ENCODE assay signal across 1 cellular context in the genomic region with DNA sequence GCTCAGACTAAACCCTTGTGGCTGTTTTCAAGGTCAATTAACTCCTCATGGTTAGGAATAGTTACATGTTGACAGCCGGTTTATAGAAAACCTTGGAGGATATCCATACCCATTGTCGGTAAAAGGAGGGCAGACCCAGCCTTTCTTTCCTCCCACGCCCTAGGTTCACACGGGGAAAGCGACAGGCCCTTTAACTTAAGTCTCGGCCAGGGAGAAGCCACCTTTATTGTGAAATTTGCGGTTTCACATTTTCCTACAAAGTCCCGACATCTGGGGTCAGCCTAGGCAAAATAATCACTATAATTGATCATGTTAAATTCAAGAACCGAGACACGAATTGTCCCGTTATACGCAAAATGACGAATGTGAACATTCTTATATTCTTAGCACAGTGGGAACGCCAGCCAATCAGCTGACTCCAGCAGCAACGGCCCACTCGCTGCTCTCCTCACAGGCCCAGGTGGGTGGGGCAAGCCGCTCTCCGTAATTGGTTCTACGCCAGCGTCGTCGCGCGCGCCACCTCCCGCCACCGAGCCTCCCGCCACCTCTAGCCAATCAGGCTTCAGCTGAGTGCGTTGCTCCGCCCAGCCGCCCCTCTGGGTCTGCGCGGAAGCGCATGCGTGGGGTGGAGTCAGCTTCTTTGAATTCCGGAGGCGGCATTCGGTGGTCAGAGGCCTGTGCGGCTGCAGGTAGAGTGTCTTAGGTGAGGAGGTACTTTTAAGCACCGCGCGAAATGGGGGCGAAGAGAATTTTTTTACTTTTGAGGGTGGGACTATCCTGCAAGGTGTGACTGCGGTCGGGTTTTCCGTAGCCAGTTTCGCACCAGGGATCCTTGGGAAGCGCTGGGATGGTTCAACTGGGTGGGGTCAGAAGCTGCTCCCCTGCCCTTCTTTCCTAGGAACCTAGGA.
A peak's percentile ranks its signal among the peaks of the same experiment; 100 is the strongest.
TF ChIP-seq lines count a peak whose summit lies in the region.

A gene with protein sequence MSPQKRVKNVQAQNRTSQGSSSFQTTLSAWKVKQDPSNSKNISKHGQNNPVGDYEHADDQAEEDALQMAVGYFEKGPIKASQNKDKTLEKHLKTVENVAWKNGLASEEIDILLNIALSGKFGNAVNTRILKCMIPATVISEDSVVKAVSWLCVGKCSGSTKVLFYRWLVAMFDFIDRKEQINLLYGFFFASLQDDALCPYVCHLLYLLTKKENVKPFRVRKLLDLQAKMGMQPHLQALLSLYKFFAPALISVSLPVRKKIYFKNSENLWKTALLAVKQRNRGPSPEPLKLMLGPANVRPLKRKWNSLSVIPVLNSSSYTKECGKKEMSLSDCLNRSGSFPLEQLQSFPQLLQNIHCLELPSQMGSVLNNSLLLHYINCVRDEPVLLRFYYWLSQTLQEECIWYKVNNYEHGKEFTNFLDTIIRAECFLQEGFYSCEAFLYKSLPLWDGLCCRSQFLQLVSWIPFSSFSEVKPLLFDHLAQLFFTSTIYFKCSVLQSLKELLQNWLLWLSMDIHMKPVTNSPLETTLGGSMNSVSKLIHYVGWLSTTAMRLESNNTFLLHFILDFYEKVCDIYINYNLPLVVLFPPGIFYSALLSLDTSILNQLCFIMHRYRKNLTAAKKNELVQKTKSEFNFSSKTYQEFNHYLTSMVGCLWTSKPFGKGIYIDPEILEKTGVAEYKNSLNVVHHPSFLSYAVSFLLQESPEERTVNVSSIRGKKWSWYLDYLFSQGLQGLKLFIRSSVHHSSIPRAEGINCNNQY (plus strand): TSS at position 659 of the 908 bp plus-strand sequence. CDS start 2,867 bp downstream, outside the sequence.

TF ChIP-seq in HepG2, 621 proteins besides CTCF, POLR2A, EP300 and RAD21 (continues in another document):
- TF ChIP-seq, protein P1, sequence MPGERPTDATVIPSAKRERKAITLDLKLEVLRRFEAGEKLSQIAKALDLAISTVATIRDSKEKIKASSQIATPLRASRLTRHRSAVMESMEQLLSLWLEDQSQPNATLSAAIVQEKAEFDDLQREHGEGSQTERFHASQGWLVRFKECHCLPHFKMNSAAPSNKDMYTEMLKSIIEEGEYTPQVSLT (CRISPR knock-in tag; IDR thresholded peaks at IDR 0.05; ENCODE audit: borderline replicate concordance, low read depth) = no peak
- TF ChIP-seq ZNF124 (CRISPR knock-in tag; IDR thresholded peaks at IDR 0.05) = no peak
- no peak for TF ChIP-seq ETV6 (CRISPR knock-in tag; conservative IDR thresholded peaks at IDR 0.05)
- TF ChIP-seq, protein P2, sequence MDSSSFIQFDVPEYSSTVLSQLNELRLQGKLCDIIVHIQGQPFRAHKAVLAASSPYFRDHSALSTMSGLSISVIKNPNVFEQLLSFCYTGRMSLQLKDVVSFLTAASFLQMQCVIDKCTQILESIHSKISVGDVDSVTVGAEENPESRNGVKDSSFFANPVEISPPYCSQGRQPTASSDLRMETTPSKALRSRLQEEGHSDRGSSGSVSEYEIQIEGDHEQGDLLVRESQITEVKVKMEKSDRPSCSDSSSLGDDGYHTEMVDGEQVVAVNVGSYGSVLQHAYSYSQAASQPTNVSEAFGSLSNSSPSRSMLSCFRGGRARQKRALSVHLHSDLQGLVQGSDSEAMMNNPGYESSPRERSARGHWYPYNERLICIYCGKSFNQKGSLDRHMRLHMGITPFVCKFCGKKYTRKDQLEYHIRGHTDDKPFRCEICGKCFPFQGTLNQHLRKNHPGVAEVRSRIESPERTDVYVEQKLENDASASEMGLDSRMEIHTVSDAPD (CRISPR knock-in tag; IDR thresholded peaks at IDR 0.05) = no peak
- no peak for TF ChIP-seq HNRNPL (IDR thresholded peaks at IDR 0.05; ENCODE audit: low read depth, low read length)
- TF ChIP-seq, protein P3, sequence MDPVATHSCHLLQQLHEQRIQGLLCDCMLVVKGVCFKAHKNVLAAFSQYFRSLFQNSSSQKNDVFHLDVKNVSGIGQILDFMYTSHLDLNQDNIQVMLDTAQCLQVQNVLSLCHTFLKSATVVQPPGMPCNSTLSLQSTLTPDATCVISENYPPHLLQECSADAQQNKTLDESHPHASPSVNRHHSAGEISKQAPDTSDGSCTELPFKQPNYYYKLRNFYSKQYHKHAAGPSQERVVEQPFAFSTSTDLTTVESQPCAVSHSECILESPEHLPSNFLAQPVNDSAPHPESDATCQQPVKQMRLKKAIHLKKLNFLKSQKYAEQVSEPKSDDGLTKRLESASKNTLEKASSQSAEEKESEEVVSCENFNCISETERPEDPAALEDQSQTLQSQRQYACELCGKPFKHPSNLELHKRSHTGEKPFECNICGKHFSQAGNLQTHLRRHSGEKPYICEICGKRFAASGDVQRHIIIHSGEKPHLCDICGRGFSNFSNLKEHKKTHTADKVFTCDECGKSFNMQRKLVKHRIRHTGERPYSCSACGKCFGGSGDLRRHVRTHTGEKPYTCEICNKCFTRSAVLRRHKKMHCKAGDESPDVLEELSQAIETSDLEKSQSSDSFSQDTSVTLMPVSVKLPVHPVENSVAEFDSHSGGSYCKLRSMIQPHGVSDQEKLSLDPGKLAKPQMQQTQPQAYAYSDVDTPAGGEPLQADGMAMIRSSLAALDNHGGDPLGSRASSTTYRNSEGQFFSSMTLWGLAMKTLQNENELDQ (CRISPR knock-in tag; IDR thresholded peaks at IDR 0.05; ENCODE audit: borderline replicate concordance) = no peak
- TF ChIP-seq ARID2 (CRISPR knock-in tag; IDR thresholded peaks at IDR 0.05; ENCODE audit: borderline replicate concordance) = no peak
- TF ChIP-seq ZNF616 (CRISPR knock-in tag; IDR thresholded peaks at IDR 0.05; ENCODE audit: low read depth) = no peak
- TF ChIP-seq, protein P4, sequence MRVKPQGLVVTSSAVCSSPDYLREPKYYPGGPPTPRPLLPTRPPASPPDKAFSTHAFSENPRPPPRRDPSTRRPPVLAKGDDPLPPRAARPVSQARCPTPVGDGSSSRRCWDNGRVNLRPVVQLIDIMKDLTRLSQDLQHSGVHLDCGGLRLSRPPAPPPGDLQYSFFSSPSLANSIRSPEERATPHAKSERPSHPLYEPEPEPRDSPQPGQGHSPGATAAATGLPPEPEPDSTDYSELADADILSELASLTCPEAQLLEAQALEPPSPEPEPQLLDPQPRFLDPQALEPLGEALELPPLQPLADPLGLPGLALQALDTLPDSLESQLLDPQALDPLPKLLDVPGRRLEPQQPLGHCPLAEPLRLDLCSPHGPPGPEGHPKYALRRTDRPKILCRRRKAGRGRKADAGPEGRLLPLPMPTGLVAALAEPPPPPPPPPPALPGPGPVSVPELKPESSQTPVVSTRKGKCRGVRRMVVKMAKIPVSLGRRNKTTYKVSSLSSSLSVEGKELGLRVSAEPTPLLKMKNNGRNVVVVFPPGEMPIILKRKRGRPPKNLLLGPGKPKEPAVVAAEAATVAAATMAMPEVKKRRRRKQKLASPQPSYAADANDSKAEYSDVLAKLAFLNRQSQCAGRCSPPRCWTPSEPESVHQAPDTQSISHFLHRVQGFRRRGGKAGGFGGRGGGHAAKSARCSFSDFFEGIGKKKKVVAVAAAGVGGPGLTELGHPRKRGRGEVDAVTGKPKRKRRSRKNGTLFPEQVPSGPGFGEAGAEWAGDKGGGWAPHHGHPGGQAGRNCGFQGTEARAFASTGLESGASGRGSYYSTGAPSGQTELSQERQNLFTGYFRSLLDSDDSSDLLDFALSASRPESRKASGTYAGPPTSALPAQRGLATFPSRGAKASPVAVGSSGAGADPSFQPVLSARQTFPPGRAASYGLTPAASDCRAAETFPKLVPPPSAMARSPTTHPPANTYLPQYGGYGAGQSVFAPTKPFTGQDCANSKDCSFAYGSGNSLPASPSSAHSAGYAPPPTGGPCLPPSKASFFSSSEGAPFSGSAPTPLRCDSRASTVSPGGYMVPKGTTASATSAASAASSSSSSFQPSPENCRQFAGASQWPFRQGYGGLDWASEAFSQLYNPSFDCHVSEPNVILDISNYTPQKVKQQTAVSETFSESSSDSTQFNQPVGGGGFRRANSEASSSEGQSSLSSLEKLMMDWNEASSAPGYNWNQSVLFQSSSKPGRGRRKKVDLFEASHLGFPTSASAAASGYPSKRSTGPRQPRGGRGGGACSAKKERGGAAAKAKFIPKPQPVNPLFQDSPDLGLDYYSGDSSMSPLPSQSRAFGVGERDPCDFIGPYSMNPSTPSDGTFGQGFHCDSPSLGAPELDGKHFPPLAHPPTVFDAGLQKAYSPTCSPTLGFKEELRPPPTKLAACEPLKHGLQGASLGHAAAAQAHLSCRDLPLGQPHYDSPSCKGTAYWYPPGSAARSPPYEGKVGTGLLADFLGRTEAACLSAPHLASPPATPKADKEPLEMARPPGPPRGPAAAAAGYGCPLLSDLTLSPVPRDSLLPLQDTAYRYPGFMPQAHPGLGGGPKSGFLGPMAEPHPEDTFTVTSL (CRISPR knock-in tag; IDR thresholded peaks at IDR 0.05; ENCODE audit: borderline replicate concordance) = no peak
- peak; percentile 37; the same call in 1 of the 2 replicates for TF ChIP-seq PHF8 (CRISPR knock-in tag; IDR thresholded peaks at IDR 0.05)
- TF ChIP-seq TEAD3 (CRISPR knock-in tag; optimal IDR thresholded peaks at IDR 0.05; ENCODE audit: borderline replicate concordance) = peak; percentile 21
- no peak for TF ChIP-seq HES4 (CRISPR knock-in tag; IDR thresholded peaks at IDR 0.05; ENCODE audit: borderline replicate concordance)
- TF ChIP-seq ZZZ3 (CRISPR knock-in tag; IDR thresholded peaks at IDR 0.05; ENCODE audit: borderline replicate concordance) = no peak
- no peak for TF ChIP-seq ZNF121 (CRISPR knock-in tag; IDR thresholded peaks at IDR 0.05)
- no peak for TF ChIP-seq ZNF530 (CRISPR knock-in tag; IDR thresholded peaks at IDR 0.05; ENCODE audit: low read depth)
- peak; percentile 89 for TF ChIP-seq BORCS8-MEF2B (CRISPR knock-in tag; IDR thresholded peaks at IDR 0.05)
- TF ChIP-seq FOXA3 (CRISPR knock-in tag; IDR thresholded peaks at IDR 0.05) = no peak
- TF ChIP-seq SP1 (IDR thresholded peaks at IDR 0.05) = no peak
- peak; percentile 72 for TF ChIP-seq SP1 (CRISPR knock-in tag; IDR thresholded peaks at IDR 0.05)
- no peak for TF ChIP-seq AGO2 (optimal IDR thresholded peaks at IDR 0.05; ENCODE audit: low read depth, low read length)
- no peak; the same call in 1 of the 2 replicates for TF ChIP-seq MYC (CRISPR knock-in tag; IDR thresholded peaks at IDR 0.05; ENCODE audit: borderline replicate concordance)
- no peak for TF ChIP-seq ZSCAN22 (CRISPR knock-in tag; IDR thresholded peaks at IDR 0.05)
- TF ChIP-seq NFIC (IDR thresholded peaks at IDR 0.05; ENCODE audit: low read length) = no peak
- no peak for TF ChIP-seq KLF13 (CRISPR knock-in tag; IDR thresholded peaks at IDR 0.05)
- TF ChIP-seq, protein P5, sequence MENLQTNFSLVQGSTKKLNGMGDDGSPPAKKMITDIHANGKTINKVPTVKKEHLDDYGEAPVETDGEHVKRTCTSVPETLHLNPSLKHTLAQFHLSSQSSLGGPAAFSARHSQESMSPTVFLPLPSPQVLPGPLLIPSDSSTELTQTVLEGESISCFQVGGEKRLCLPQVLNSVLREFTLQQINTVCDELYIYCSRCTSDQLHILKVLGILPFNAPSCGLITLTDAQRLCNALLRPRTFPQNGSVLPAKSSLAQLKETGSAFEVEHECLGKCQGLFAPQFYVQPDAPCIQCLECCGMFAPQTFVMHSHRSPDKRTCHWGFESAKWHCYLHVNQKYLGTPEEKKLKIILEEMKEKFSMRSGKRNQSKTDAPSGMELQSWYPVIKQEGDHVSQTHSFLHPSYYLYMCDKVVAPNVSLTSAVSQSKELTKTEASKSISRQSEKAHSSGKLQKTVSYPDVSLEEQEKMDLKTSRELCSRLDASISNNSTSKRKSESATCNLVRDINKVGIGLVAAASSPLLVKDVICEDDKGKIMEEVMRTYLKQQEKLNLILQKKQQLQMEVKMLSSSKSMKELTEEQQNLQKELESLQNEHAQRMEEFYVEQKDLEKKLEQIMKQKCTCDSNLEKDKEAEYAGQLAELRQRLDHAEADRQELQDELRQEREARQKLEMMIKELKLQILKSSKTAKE (CRISPR knock-in tag; IDR thresholded peaks at IDR 0.05; ENCODE audit: borderline replicate concordance) = no peak
- TF ChIP-seq, protein P6, sequence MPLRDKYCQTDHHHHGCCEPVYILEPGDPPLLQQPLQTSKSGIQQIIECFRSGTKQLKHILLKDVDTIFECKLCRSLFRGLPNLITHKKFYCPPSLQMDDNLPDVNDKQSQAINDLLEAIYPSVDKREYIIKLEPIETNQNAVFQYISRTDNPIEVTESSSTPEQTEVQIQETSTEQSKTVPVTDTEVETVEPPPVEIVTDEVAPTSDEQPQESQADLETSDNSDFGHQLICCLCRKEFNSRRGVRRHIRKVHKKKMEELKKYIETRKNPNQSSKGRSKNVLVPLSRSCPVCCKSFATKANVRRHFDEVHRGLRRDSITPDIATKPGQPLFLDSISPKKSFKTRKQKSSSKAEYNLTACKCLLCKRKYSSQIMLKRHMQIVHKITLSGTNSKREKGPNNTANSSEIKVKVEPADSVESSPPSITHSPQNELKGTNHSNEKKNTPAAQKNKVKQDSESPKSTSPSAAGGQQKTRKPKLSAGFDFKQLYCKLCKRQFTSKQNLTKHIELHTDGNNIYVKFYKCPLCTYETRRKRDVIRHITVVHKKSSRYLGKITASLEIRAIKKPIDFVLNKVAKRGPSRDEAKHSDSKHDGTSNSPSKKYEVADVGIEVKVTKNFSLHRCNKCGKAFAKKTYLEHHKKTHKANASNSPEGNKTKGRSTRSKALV (CRISPR knock-in tag; IDR thresholded peaks at IDR 0.05) = no peak
- TF ChIP-seq ZNF550 (CRISPR knock-in tag; IDR thresholded peaks at IDR 0.05; ENCODE audit: borderline replicate concordance) = no peak
- TF ChIP-seq ZSCAN31 (CRISPR knock-in tag; IDR thresholded peaks at IDR 0.05; ENCODE audit: low read depth) = no peak
- TF ChIP-seq, protein P7, sequence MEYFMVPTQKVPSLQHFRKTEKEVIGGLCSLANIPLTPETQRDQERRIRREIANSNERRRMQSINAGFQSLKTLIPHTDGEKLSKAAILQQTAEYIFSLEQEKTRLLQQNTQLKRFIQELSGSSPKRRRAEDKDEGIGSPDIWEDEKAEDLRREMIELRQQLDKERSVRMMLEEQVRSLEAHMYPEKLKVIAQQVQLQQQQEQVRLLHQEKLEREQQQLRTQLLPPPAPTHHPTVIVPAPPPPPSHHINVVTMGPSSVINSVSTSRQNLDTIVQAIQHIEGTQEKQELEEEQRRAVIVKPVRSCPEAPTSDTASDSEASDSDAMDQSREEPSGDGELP (IDR thresholded peaks at IDR 0.05; ENCODE audit: borderline replicate concordance, low read depth) = peak; percentile 73; the same call in 1 of the 2 replicates
- no peak for TF ChIP-seq STAT5B (CRISPR knock-in tag; IDR thresholded peaks at IDR 0.05)
- TF ChIP-seq NFRKB (IDR thresholded peaks at IDR 0.05) = no peak
- TF ChIP-seq ZFAT (CRISPR knock-in tag; conservative IDR thresholded peaks at IDR 0.05) = peak; percentile 96
- 0 out of 2 replicates have a peak, but pooled peaks have one; percentile 11 for TF ChIP-seq SOX5 (CRISPR knock-in tag; IDR thresholded peaks at IDR 0.05; ENCODE audit: borderline replicate concordance)
- no peak for TF ChIP-seq U2AF1 (optimal IDR thresholded peaks at IDR 0.05; ENCODE audit: low read depth, low read length)
- TF ChIP-seq, protein P8, sequence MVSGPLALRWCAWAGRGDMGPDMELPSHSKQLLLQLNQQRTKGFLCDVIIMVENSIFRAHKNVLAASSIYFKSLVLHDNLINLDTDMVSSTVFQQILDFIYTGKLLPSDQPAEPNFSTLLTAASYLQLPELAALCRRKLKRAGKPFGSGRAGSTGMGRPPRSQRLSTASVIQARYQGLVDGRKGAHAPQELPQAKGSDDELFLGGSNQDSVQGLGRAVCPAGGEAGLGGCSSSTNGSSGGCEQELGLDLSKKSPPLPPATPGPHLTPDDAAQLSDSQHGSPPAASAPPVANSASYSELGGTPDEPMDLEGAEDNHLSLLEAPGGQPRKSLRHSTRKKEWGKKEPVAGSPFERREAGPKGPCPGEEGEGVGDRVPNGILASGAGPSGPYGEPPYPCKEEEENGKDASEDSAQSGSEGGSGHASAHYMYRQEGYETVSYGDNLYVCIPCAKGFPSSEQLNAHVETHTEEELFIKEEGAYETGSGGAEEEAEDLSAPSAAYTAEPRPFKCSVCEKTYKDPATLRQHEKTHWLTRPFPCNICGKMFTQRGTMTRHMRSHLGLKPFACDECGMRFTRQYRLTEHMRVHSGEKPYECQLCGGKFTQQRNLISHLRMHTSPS (CRISPR knock-in tag; IDR thresholded peaks at IDR 0.05; ENCODE audit: low read depth) = no peak
